ENCODE assay signal across 24 cellular contexts in genomic region chr7:37405128-37405527, GRCh38.
"Had no signal": no experiment of that assay in that cellular context is flagged by ENCODE, and none has a peak within 500 bp of the region (broad histone marks: within the 10 kb centered on the region; RNA-seq: fewer than 3 reads in every experiment).

No MANE protein-coding gene starts in this region.

- H3K4me3 Mint-ChIP-seq: activated CD4-positive, alpha-beta T cell treated with anti-CD3 and anti-CD28 coated beads for 36 hours; activated T-cell treated with anti-CD3 and anti-CD28 coated beads, Interleukin-2, amount 50 U/mL, for 4 hours; brain; central memory CD8-positive, alpha-beta T cell; mesothelial cell of epicardium; natural killer cell treated with Interleukin-12 subunit alpha and Interleukin-12 subunit beta and Interleukin-15 and Interleukin-18, amount 100 ng/mL, for 72 hours; WTC11 had no signal

- H3K27me3 Mint-ChIP-seq: activated CD4-positive, alpha-beta T cell treated with anti-CD3 and anti-CD28 coated beads for 36 hours; central memory CD8-positive, alpha-beta T cell; natural killer cell treated with Interleukin-12 subunit alpha and Interleukin-12 subunit beta and Interleukin-15 and Interleukin-18, amount 100 ng/mL, for 72 hours had no signal

- ATAC-seq: activated CD4-positive, alpha-beta T cell treated with anti-CD3 and anti-CD28 coated beads for 36 hours; activated naive CD4-positive, alpha-beta T cell treated with anti-CD3 and anti-CD28 coated beads, Interleukin-2, amount 50 U/mL, for 72 hours; activated T-cell treated with anti-CD3 and anti-CD28 coated beads, Interleukin-2, amount 50 U/mL, for 4 hours; natural killer cell treated with Interleukin-12 subunit alpha and Interleukin-12 subunit beta and Interleukin-15 and Interleukin-18, amount 100 ng/mL, for 72 hours; stimulated activated naive CD8-positive, alpha-beta T cell treated with anti-CD3 and anti-CD28 coated beads, Interleukin-15, Interleukin-2, amounts not matched to agents 100 U/mL and 50 U/mL, for 24 hours; WTC11 had no signal

- H3K9me3 Mint-ChIP-seq: brain; central memory CD8-positive, alpha-beta T cell; natural killer cell treated with Interleukin-12 subunit alpha and Interleukin-12 subunit beta and Interleukin-15 and Interleukin-18, amount 100 ng/mL, for 72 hours had no signal

- H3K36me3 ChIP-seq: colonic mucosa, esophagus muscularis mucosa, gastroesophageal sphincter, heart right ventricle, lower lobe of right lung, tibial nerve, uterus had no signal

- H3K36me3 Mint-ChIP-seq: brain, mesothelial cell of epicardium had no signal

- H3K9me3 ChIP-seq: colonic mucosa, esophagus muscularis mucosa, gastroesophageal sphincter, lower lobe of right lung, tibial nerve, uterus had no signal

- H3K4me3 ChIP-seq: colonic mucosa, esophagus muscularis mucosa, gastroesophageal sphincter, heart right ventricle, lower lobe of right lung, SK-N-MC, tibial nerve, uterus had no signal

- H3K4me1 ChIP-seq: colonic mucosa, uterus had no signal

- DNase-seq: activated CD4-positive, alpha-beta T cell treated with anti-CD3 and anti-CD28 coated beads for 36 hours; activated CD8-positive, alpha-beta memory T cell treated with anti-CD3 and anti-CD28 coated beads, Interleukin-2, amount 50 U/mL, for 4 hours; activated effector memory CD4-positive, alpha-beta T cell treated with anti-CD3 and anti-CD28 coated beads, Interleukin-2, amount 50 U/mL, for 16 hours; activated T-cell treated with anti-CD3 and anti-CD28 coated beads, Interleukin-2, amount 50 U/mL, for 4 hours; colonic mucosa; lower lobe of right lung; stimulated activated CD4-positive, alpha-beta T cell treated with anti-CD3 and anti-CD28 coated beads, Interleukin-12 subunit alpha, Interleukin-12 subunit beta, amount 100 ng/mL, for 4 hours; stimulated activated CD4-positive, alpha-beta T cell treated with anti-CD3 and anti-CD28 coated beads, Interleukin-1b, Interleukin-23, amount 100 ng/mL, for 48 hours; stimulated activated CD8-positive, alpha-beta memory T cell treated with anti-CD3 and anti-CD28 coated beads, Interleukin-4, amount 100 ng/mL, for 48 hours; stimulated activated naive CD8-positive, alpha-beta T cell treated with anti-CD3 and anti-CD28 coated beads, Interleukin-15, Interleukin-2, amounts not matched to agents 100 U/mL and 50 U/mL, for 24 hours; substantia nigra had no signal

- H3K9ac ChIP-seq: parathyroid adenoma had no signal

- H3K27me3 ChIP-seq: colonic mucosa, esophagus muscularis mucosa, gastroesophageal sphincter, heart right ventricle, tibial nerve, uterus had no signal

- H3K27ac Mint-ChIP-seq: activated CD4-positive, alpha-beta T cell treated with anti-CD3 and anti-CD28 coated beads for 36 hours; brain; mesothelial cell of epicardium; natural killer cell treated with Interleukin-12 subunit alpha and Interleukin-12 subunit beta and Interleukin-15 and Interleukin-18, amount 100 ng/mL, for 72 hours; WTC11 had no signal

- H3K27ac ChIP-seq: colonic mucosa, esophagus muscularis mucosa, gastroesophageal sphincter, parathyroid adenoma, SK-N-MC, uterus had no signal
